ENCODE assay signal across 17 cellular contexts in the genomic region with DNA sequence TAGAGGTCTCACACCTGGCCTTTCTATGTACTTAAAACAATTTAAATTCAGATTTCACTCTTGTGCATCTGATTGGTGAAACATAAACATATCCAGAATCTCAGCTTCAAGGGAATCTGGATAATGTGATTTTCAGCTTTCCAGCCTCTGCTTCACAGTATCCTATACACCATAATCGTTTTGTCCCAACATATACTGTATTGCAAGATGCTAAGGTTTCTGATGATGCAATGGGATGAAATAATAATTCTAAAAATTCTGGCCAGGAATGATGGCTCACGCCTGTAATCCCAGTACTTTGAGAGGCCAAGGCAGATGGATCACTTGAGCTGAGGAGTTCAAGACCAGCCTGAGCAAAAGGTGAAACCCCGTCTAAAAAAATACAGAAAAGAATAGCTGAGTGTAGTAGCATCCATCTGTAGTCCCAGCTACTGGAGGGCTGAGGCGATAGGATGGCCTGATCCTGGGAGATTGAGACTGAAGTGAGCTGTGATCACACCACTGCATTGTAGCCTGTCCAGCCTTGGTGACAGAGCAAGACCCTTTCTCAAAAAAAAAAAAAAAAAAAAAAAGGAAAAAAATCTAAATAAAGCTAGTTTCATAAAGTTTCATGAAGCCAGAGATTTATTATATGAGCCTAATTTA.
"Had no signal": no experiment of that assay in that cellular context is flagged by ENCODE, and none has a peak within 500 bp of the region (broad histone marks: within the 10 kb centered on the region; RNA-seq: fewer than 3 reads in every experiment).

No MANE protein-coding gene starts in this region.

- H3K9me3 ChIP-seq: esophagus squamous epithelium, gastrocnemius medialis, heart right ventricle, spleen, thoracic aorta, transverse colon had no signal

- DNase-seq: effector memory CD4-positive, alpha-beta T cell; esophagus squamous epithelium; gastrocnemius medialis; heart right ventricle; hypothalamus; islet precursor cell; mammary epithelial cell; natural killer cell; posterior cingulate gyrus; spleen; stimulated activated CD4-positive, alpha-beta T cell treated with anti-CD3 and anti-CD28 coated beads, Interleukin-15, amount 100 ng/mL, for 24 hours; stimulated activated CD4-positive, alpha-beta T cell treated with anti-CD3 and anti-CD28 coated beads, Interleukin-1b, Interleukin-23, amount 100 ng/mL, for 48 hours; stimulated activated CD4-positive, alpha-beta T cell treated with anti-CD3 and anti-CD28 coated beads, Interleukin-4, amount 100 ng/mL, for 4 hours; stimulated activated naive B cell treated with anti-CD40 and anti-IgM and Interleukin-4, amounts not matched to agents 10 μg/mL and 1 μg/mL and 100 μg/mL, for 72 hours; stimulated activated naive CD8-positive, alpha-beta T cell treated with anti-CD3 and anti-CD28 coated beads, Interleukin-15, amount 100 ng/mL, for 72 hours; transverse colon had no signal

- H3K4me1 ChIP-seq: gastrocnemius medialis, heart right ventricle, spleen had no signal

- H3K27ac ChIP-seq: esophagus squamous epithelium, gastrocnemius medialis, heart right ventricle, spleen, thoracic aorta, transverse colon had no signal

- H3K27me3 ChIP-seq: esophagus squamous epithelium, gastrocnemius medialis, heart right ventricle, spleen, transverse colon had no signal

- H3K36me3 ChIP-seq: esophagus squamous epithelium, gastrocnemius medialis, heart right ventricle, spleen, thoracic aorta, transverse colon had no signal

- H3K4me3 ChIP-seq: esophagus squamous epithelium, gastrocnemius medialis, heart right ventricle, spleen, thoracic aorta, transverse colon had no signal
